ENCODE assay signal across 11 cellular contexts in the genomic region with DNA sequence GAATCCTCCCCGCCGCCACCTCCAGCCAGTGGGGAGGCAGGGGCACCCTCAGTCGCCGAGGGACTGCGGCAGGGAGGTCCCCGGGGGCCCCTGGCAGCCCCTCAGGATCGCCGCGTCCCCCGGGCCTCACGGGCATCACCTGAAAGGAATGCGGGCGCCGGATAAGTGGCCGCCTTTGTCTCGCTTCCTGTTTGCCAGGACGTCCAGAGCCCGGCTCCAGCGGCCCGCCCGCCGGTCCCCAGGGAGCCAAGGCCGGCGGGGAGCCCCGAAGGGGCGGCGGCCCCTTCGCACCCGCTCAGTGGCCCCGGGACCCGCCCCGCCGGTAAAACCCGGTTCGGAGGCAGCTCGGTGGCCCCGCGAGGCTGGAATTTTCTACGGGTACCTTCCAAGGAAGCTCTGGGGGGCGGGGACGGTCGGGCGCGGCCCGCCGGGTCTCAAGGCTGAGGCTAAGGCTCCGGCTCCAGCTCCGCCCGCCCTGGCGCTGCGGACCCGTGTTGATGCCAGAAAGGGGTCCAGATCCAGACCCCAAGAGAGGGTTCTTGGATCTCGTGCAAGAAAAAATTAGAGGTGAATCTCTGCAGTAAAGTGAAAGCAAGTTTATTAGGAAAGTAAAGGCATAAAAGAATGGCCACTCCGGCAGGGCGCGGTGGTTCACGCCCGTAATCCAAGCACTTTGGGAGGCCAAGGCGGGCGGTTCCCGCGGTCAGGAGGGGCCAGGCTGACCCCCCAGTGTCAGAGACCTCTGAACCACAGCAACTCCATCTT. TPM values are rescaled to one million over a fixed set of nuclear protein-coding genes. Genes with fewer than 3 reads are reported as not detected.
DNase-seq lines count a peak whose midpoint lies in the region; ATAC-seq and TF ChIP-seq lines count a peak whose summit lies in the region.
"Had no signal": no experiment of that assay in that cellular context is flagged by ENCODE, and none has a peak within 500 bp of the region (broad histone marks: within the 10 kb centered on the region; RNA-seq: fewer than 3 reads in every experiment).

No MANE protein-coding gene starts in this region.

- intact Hi-C loops in Right ventricle myocardium superior (cut with DNase I), result no loop called here

- peak overlapping the region; percentile 60 for H3K4me3 Mint-ChIP-seq in WTC11
- H3K4me3 Mint-ChIP-seq in activated naive CD8-positive, alpha-beta T cell treated with anti-CD3 and anti-CD28 coated beads for 36 hours, result no peak overlapping the region
- H3K4me3 Mint-ChIP-seq: activated naive CD4-positive, alpha-beta T cell treated with anti-CD3 and anti-CD28 coated beads for 36 hours had no signal

- no peaks in the 10 kb centered on the region for H3K79me2 ChIP-seq in osteoblast (ENCODE audit: insufficient read depth, low read length)

- peak overlapping the region; percentile 33 for H2AFZ ChIP-seq in osteoblast (ENCODE audit: low read length)

- no peak for TF ChIP-seq CTCF in WTC11 (IDR thresholded peaks at IDR 0.05)
- no peak for TF ChIP-seq CTCF in osteoblast (IDR thresholded peaks at IDR 0.05; ENCODE audit: extremely low read depth, low read depth, low read length)

- peak overlapping the region; percentile 64 for H3K4me3 ChIP-seq in osteoblast (ENCODE audit: insufficient read depth, low read length)

- ATAC-seq in WTC11 (peak; percentile 32), Right ventricle myocardium superior (ENCODE audit: poor library complexity) (peak; percentile 20)

- H3K9me3 ChIP-seq in osteoblast (ENCODE audit: low read depth, low read length), result no peaks in the 10 kb centered on the region
- H3K9me3 ChIP-seq: neutrophil had no signal

- H3K4me1 ChIP-seq in osteoblast (ENCODE audit: insufficient read depth, low read length), result peaks cover 18% of the 10 kb centered on the region

- H3K27me3 ChIP-seq in osteoblast (ENCODE audit: insufficient read depth, low read length), result no peaks in the 10 kb centered on the region

- DNase-seq in AG08395 (ENCODE audit: low spot score) (peak; percentile 45), WTC11 (ENCODE audit: low spot score) (peak; percentile 56), Right ventricle myocardium superior (peak; percentile 73), osteoblast (ENCODE audit: insufficient read length, low spot score, missing footprints) (peak; percentile 95), RKO (ENCODE audit: low spot score) (no peak)
- no peak for DNase-seq in activated naive CD8-positive, alpha-beta T cell treated with anti-CD3 and anti-CD28 coated beads for 36 hours
- DNase-seq in activated CD4-positive, alpha-beta T cell treated with anti-CD3 and anti-CD28 coated beads for 48 hours, result no peak
- no peak for DNase-seq in activated CD4-positive, alpha-beta T cell treated with anti-CD3 and anti-CD28 coated beads, Interleukin-2, amount 50 U/mL, for 1 hour
- DNase-seq: activated naive CD4-positive, alpha-beta T cell treated with anti-CD3 and anti-CD28 coated beads for 36 hours had no signal

- H3K36me3 Mint-ChIP-seq in WTC11, result no peaks in the 10 kb centered on the region
- H3K36me3 Mint-ChIP-seq in activated naive CD8-positive, alpha-beta T cell treated with anti-CD3 and anti-CD28 coated beads for 36 hours, result no peaks in the 10 kb centered on the region

- peak overlapping the region; percentile 68 for H3K4me2 ChIP-seq in osteoblast (ENCODE audit: insufficient read depth, low read length)

- peaks cover 7% of the 10 kb centered on the region for H3K36me3 ChIP-seq in osteoblast (ENCODE audit: insufficient read depth, low read length)
- H3K36me3 ChIP-seq: neutrophil had no signal

- no peaks in the 10 kb centered on the region for H3K9me3 Mint-ChIP-seq in WTC11
- H3K9me3 Mint-ChIP-seq in activated naive CD8-positive, alpha-beta T cell treated with anti-CD3 and anti-CD28 coated beads for 36 hours, result no peaks in the 10 kb centered on the region
- H3K9me3 Mint-ChIP-seq: activated naive CD4-positive, alpha-beta T cell treated with anti-CD3 and anti-CD28 coated beads for 36 hours had no signal

- H3K27ac Mint-ChIP-seq in WTC11, result no peak overlapping the region
- no peak overlapping the region for H3K27ac Mint-ChIP-seq in activated naive CD8-positive, alpha-beta T cell treated with anti-CD3 and anti-CD28 coated beads for 36 hours
- H3K27ac Mint-ChIP-seq: activated naive CD4-positive, alpha-beta T cell treated with anti-CD3 and anti-CD28 coated beads for 36 hours had no signal

- peaks cover 23% of the 10 kb centered on the region for H3K27me3 Mint-ChIP-seq in WTC11 (ENCODE audit: low read depth)
- H3K27me3 Mint-ChIP-seq in activated naive CD8-positive, alpha-beta T cell treated with anti-CD3 and anti-CD28 coated beads for 36 hours, result peaks cover 32% of the 10 kb centered on the region

- H3K27ac ChIP-seq in osteoblast (ENCODE audit: low read depth, low read length), result no peak overlapping the region
- H3K27ac ChIP-seq: neutrophil had no signal

- POLR2A ChIA-PET in WTC11 (lab: Charles Lee), result interaction anchor here (0.7 kb wide), 1 partner anchor 18 kb away, joined by 3 read pairs; no protein-coding TSS in a partner anchor

- H4K20me1 ChIP-seq in osteoblast (ENCODE audit: insufficient read depth, low read length), result no peaks in the 10 kb centered on the region

- CTCF ChIA-PET in WTC11 (lab: Charles Lee), result interaction anchor here (0.7 to 2.6 kb wide), 8 partner anchors 11 to 200 kb away, joined by 3 to 38 read pairs (median 8); a partner anchor contains a TSS

- peaks cover 15% of the 10 kb centered on the region for H3K4me1 Mint-ChIP-seq in WTC11
- no peaks in the 10 kb centered on the region for H3K4me1 Mint-ChIP-seq in activated naive CD8-positive, alpha-beta T cell treated with anti-CD3 and anti-CD28 coated beads for 36 hours

TF ChIP-seq in WTC11, 78 proteins besides CTCF, POLR2A, EP300 and RAD21 (continues in another document):
- TF ChIP-seq, protein P1, sequence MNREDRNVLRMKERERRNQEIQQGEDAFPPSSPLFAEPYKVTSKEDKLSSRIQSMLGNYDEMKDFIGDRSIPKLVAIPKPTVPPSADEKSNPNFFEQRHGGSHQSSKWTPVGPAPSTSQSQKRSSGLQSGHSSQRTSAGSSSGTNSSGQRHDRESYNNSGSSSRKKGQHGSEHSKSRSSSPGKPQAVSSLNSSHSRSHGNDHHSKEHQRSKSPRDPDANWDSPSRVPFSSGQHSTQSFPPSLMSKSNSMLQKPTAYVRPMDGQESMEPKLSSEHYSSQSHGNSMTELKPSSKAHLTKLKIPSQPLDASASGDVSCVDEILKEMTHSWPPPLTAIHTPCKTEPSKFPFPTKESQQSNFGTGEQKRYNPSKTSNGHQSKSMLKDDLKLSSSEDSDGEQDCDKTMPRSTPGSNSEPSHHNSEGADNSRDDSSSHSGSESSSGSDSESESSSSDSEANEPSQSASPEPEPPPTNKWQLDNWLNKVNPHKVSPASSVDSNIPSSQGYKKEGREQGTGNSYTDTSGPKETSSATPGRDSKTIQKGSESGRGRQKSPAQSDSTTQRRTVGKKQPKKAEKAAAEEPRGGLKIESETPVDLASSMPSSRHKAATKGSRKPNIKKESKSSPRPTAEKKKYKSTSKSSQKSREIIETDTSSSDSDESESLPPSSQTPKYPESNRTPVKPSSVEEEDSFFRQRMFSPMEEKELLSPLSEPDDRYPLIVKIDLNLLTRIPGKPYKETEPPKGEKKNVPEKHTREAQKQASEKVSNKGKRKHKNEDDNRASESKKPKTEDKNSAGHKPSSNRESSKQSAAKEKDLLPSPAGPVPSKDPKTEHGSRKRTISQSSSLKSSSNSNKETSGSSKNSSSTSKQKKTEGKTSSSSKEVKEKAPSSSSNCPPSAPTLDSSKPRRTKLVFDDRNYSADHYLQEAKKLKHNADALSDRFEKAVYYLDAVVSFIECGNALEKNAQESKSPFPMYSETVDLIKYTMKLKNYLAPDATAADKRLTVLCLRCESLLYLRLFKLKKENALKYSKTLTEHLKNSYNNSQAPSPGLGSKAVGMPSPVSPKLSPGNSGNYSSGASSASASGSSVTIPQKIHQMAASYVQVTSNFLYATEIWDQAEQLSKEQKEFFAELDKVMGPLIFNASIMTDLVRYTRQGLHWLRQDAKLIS (CRISPR knock-in tag; IDR thresholded peaks at IDR 0.05; ENCODE audit: borderline replicate concordance), result no peak
- TF ChIP-seq RELA (CRISPR knock-in tag; IDR thresholded peaks at IDR 0.05; ENCODE audit: borderline replicate concordance) (no peak), ZNF671 (CRISPR knock-in tag; IDR thresholded peaks at IDR 0.05) (no peak), ZNF396 (CRISPR knock-in tag; IDR thresholded peaks at IDR 0.05; ENCODE audit: borderline replicate concordance) (no peak)
- TF ChIP-seq, protein P2, sequence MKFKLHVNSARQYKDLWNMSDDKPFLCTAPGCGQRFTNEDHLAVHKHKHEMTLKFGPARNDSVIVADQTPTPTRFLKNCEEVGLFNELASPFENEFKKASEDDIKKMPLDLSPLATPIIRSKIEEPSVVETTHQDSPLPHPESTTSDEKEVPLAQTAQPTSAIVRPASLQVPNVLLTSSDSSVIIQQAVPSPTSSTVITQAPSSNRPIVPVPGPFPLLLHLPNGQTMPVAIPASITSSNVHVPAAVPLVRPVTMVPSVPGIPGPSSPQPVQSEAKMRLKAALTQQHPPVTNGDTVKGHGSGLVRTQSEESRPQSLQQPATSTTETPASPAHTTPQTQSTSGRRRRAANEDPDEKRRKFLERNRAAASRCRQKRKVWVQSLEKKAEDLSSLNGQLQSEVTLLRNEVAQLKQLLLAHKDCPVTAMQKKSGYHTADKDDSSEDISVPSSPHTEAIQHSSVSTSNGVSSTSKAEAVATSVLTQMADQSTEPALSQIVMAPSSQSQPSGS (CRISPR knock-in tag; IDR thresholded peaks at IDR 0.05; ENCODE audit: borderline replicate concordance, low read depth), result no peak
- TF ChIP-seq, protein P3, sequence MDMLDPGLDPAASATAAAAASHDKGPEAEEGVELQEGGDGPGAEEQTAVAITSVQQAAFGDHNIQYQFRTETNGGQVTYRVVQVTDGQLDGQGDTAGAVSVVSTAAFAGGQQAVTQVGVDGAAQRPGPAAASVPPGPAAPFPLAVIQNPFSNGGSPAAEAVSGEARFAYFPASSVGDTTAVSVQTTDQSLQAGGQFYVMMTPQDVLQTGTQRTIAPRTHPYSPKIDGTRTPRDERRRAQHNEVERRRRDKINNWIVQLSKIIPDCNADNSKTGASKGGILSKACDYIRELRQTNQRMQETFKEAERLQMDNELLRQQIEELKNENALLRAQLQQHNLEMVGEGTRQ (CRISPR knock-in tag; IDR thresholded peaks at IDR 0.05), result no peak

RNA-seq across cellular contexts. Expression of a gene that starts 12.6 kb away (rescaled TPM):
- 7.2 to 8.4 TPM (median 8.4 TPM) in 3 replicates for total RNA-seq in WTC11 (2021)
- 268 TPM for total RNA-seq in Right ventricle myocardium superior
- total RNA-seq in osteoblast, result 31.5 and 50.3 TPM in 2 replicates
- not detected for total RNA-seq in activated naive CD8-positive, alpha-beta T cell treated with anti-CD3 and anti-CD28 coated beads for 36 hours
- total RNA-seq: activated naive CD4-positive, alpha-beta T cell treated with anti-CD3 and anti-CD28 coated beads for 36 hours had no signal

RNA-seq across cellular contexts. Expression of a gene that starts 28.6 kb away (rescaled TPM):
- total RNA-seq in WTC11 (2021) (0.13 to 0.23 TPM (median 0.14 TPM) in 3 replicates), Right ventricle myocardium superior (0.46 TPM), osteoblast (not detected in 2 replicates)
- total RNA-seq in activated naive CD8-positive, alpha-beta T cell treated with anti-CD3 and anti-CD28 coated beads for 36 hours, result not detected
- total RNA-seq: activated naive CD4-positive, alpha-beta T cell treated with anti-CD3 and anti-CD28 coated beads for 36 hours; HT1080 had no signal

RNA-seq across cellular contexts. Expression of a gene that starts 55.7 kb away (rescaled TPM):
- total RNA-seq in WTC11 (2021), result 33.7 to 37.0 TPM (median 35.5 TPM) in 3 replicates
- total RNA-seq in Right ventricle myocardium superior, result 31.1 TPM
- total RNA-seq in osteoblast, result 75.7 and 86.5 TPM in 2 replicates
- total RNA-seq in activated naive CD8-positive, alpha-beta T cell treated with anti-CD3 and anti-CD28 coated beads for 36 hours, result 10 to 100 TPM; 61.4 to 61.6 TPM

Comparison
In these comparisons a context has a peak if more than half of its experiments do, and no peak if none do; other contexts are left out.
1. DNase-seq: peak in AG08395 (single experiment), WTC11 (single experiment), Right ventricle myocardium superior (single experiment) and osteoblast (single experiment); none in activated naive CD8-positive, alpha-beta T cell treated with anti-CD3 and anti-CD28 coated beads for 36 hours (single experiment), activated CD4-positive, alpha-beta T cell treated with anti-CD3 and anti-CD28 coated beads for 48 hours (single experiment), activated CD4-positive, alpha-beta T cell treated with anti-CD3 and anti-CD28 coated beads, Interleukin-2, amount 50 U/mL, for 1 hour (single experiment) and RKO (single experiment).